Comparison of ENCODE assay signal across 9 cellular contexts in genomic region chr2:1886405-1886992, GRCh38.
DNase-seq lines count a peak whose midpoint lies in the region; ATAC-seq and TF ChIP-seq lines count a peak whose summit lies in the region.
"Had no signal": no experiment of that assay in that cellular context is flagged by ENCODE, and none has a peak within 500 bp of the region (broad histone marks: within the 10 kb centered on the region; RNA-seq: fewer than 3 reads in every experiment).

No MANE protein-coding gene starts in this region.

- WGBS in sigmoid colon, 2 donors, result 10 to 15% methylated on average over 10 of the region's 10 CpGs

- TF ChIP-seq EP300 in sigmoid colon (IDR thresholded peaks at IDR 0.05), result no peak

- H3K4me1 Mint-ChIP-seq in CD4-positive, CD25-positive, alpha-beta regulatory T cell, result peaks cover 0 to 1% (median 0%) of the 10 kb centered on the region in 4 donors
- H3K4me1 Mint-ChIP-seq in activated naive CD4-positive, alpha-beta T cell treated with anti-CD3 and anti-CD28 coated beads, Interleukin-2, amount 10 ng/mL, durations not matched to agents 7 days and 5 days, result no peaks in the 10 kb centered on the region

- H3K27me3 ChIP-seq in CD4-positive, CD25-positive, alpha-beta regulatory T cell (ENCODE audit: control insufficient read depth, insufficient read depth, low read length), result no peaks in the 10 kb centered on the region
- H3K27me3 ChIP-seq in left ventricle myocardium inferior (ENCODE audit: low read depth) (peaks cover 27% of the 10 kb centered on the region), sigmoid colon (no peaks in the 10 kb centered on the region)
- H3K27me3 ChIP-seq: ovary had no signal

- TF ChIP-seq CTCF in left ventricle myocardium inferior (IDR thresholded peaks at IDR 0.05; ENCODE audit: borderline replicate concordance) (peak; percentile 80), sigmoid colon (IDR thresholded peaks at IDR 0.05) (peak in 3 of 4 experiments; percentile 30 to 59 (median 32))

- H3K4me3 Mint-ChIP-seq in CD4-positive, CD25-positive, alpha-beta regulatory T cell, result no peak overlapping the region
- H3K4me3 Mint-ChIP-seq in activated naive CD4-positive, alpha-beta T cell treated with anti-CD3 and anti-CD28 coated beads, Interleukin-2, amount 10 ng/mL, durations not matched to agents 7 days and 5 days, result no peak overlapping the region

- peak in 2 of 3 donors; percentile 10 to 47 for DNase-seq in CD4-positive, CD25-positive, alpha-beta regulatory T cell
- DNase-seq in NCI-H460 (ENCODE audit: extremely low read depth, low read depth) (peak; percentile 51), left ventricle myocardium inferior (peak; percentile 69), sigmoid colon (no peak), NCI-H2171 treated with DMSO at 0.1 percent for 48 hours (lab: John Stamatoyannopoulos, UW) (no peak)
- peak; percentile 63 for DNase-seq in activated naive CD4-positive, alpha-beta T cell treated with anti-CD3 and anti-CD28 coated beads, Interleukin-2, amount 10 ng/mL, durations not matched to agents 7 days and 5 days
- no peak for DNase-seq in central memory CD4-positive, alpha-beta T cell

- no peak overlapping the region for H3K27ac Mint-ChIP-seq in CD4-positive, CD25-positive, alpha-beta regulatory T cell
- no peak overlapping the region for H3K27ac Mint-ChIP-seq in activated naive CD4-positive, alpha-beta T cell treated with anti-CD3 and anti-CD28 coated beads, Interleukin-2, amount 10 ng/mL, durations not matched to agents 7 days and 5 days

- no peaks in the 10 kb centered on the region for H3K36me3 Mint-ChIP-seq in CD4-positive, CD25-positive, alpha-beta regulatory T cell
- H3K36me3 Mint-ChIP-seq in activated naive CD4-positive, alpha-beta T cell treated with anti-CD3 and anti-CD28 coated beads, Interleukin-2, amount 10 ng/mL, durations not matched to agents 7 days and 5 days, result no peaks in the 10 kb centered on the region

- H3K36me3 ChIP-seq in CD4-positive, CD25-positive, alpha-beta regulatory T cell (ENCODE audit: control insufficient read depth, insufficient read depth, low read length), result no peaks in the 10 kb centered on the region
- no peaks in the 10 kb centered on the region for H3K36me3 ChIP-seq in left ventricle myocardium inferior
- H3K36me3 ChIP-seq in sigmoid colon, result no peaks in the 10 kb centered on the region
- H3K36me3 ChIP-seq: ovary had no signal

- peaks cover 6% of the 10 kb centered on the region for H3K27me3 Mint-ChIP-seq in CD4-positive, CD25-positive, alpha-beta regulatory T cell
- H3K27me3 Mint-ChIP-seq in activated naive CD4-positive, alpha-beta T cell treated with anti-CD3 and anti-CD28 coated beads, Interleukin-2, amount 10 ng/mL, durations not matched to agents 7 days and 5 days, result peaks cover 6% of the 10 kb centered on the region

- intact Hi-C loops in left ventricle myocardium inferior (cut with micrococcal nuclease), result no loop called here
- intact Hi-C loops in sigmoid colon (cut with DNase I), result no loop called here

- TF ChIP-seq POLR2A in sigmoid colon (IDR thresholded peaks at IDR 0.05), result no peak

- H3K9me3 Mint-ChIP-seq in CD4-positive, CD25-positive, alpha-beta regulatory T cell, result no peaks in the 10 kb centered on the region
- H3K9me3 Mint-ChIP-seq in activated naive CD4-positive, alpha-beta T cell treated with anti-CD3 and anti-CD28 coated beads, Interleukin-2, amount 10 ng/mL, durations not matched to agents 7 days and 5 days, result no peaks in the 10 kb centered on the region

- no peaks in the 10 kb centered on the region for H3K4me1 ChIP-seq in CD4-positive, CD25-positive, alpha-beta regulatory T cell (ENCODE audit: control insufficient read depth, insufficient read depth, low read length, poor library complexity, severe bottlenecking)
- peaks cover 3% of the 10 kb centered on the region for H3K4me1 ChIP-seq in left ventricle myocardium inferior
- H3K4me1 ChIP-seq in sigmoid colon, result no peaks in the 10 kb centered on the region

- no peak overlapping the region for H3K4me3 ChIP-seq in CD4-positive, CD25-positive, alpha-beta regulatory T cell (ENCODE audit: low read depth, low read length)
- H3K4me3 ChIP-seq in left ventricle myocardium inferior (no peak overlapping the region), sigmoid colon (no peak overlapping the region)
- H3K4me3 ChIP-seq: ovary had no signal

- no peak overlapping the region for H3K27ac ChIP-seq in CD4-positive, CD25-positive, alpha-beta regulatory T cell (ENCODE audit: insufficient read depth, low read length, poor library complexity, severe bottlenecking)
- H3K27ac ChIP-seq in left ventricle myocardium inferior (replicated peaks), result no peak overlapping the region
- H3K27ac ChIP-seq in sigmoid colon, result no peak overlapping the region
- H3K27ac ChIP-seq: ovary had no signal

- CTCF ChIA-PET in activated naive CD4-positive, alpha-beta T cell treated with anti-CD3 and anti-CD28 coated beads, Interleukin-2, amount 10 ng/mL, durations not matched to agents 7 days and 5 days (lab: Charles Lee), result interaction anchor here (1.1 kb wide), 1 partner anchor 9 kb away, joined by 3 read pairs; no protein-coding TSS in a partner anchor

- no peaks in the 10 kb centered on the region for H3K9me3 ChIP-seq in CD4-positive, CD25-positive, alpha-beta regulatory T cell (ENCODE audit: control insufficient read depth in 2 of 2, low read length in 2 of 2)
- H3K9me3 ChIP-seq in left ventricle myocardium inferior (replicated peaks), result no peaks in the 10 kb centered on the region
- H3K9me3 ChIP-seq in sigmoid colon, result no peaks in the 10 kb centered on the region
- H3K9me3 ChIP-seq: ovary had no signal

- no peak for ATAC-seq in CD4-positive, CD25-positive, alpha-beta regulatory T cell (ENCODE audit: low read depth in 2 of 2)
- ATAC-seq in GM19452 (IDR thresholded peaks at IDR 0.05; ENCODE audit: unreplicated experiment), result peak; percentile 55

Comparison
In these comparisons a context has a peak if more than half of its experiments do, and no peak if none do; other contexts are left out.
1. DNase-seq: peak in CD4-positive, CD25-positive, alpha-beta regulatory T cell (2 of 3), NCI-H460 (single experiment), activated naive CD4-positive, alpha-beta T cell treated with anti-CD3 and anti-CD28 coated beads, Interleukin-2, amount 10 ng/mL, durations not matched to agents 7 days and 5 days (single experiment) and left ventricle myocardium inferior (single experiment); none in sigmoid colon (single experiment), NCI-H2171 treated with DMSO at 0.1 percent for 48 hours (single experiment) and central memory CD4-positive, alpha-beta T cell (single experiment).